ENCODE assay signal across 8 cellular contexts in genomic region chr16:11914759-11915643, GRCh38. TPM values are rescaled to one million over a fixed set of nuclear protein-coding genes. Genes with fewer than 3 reads are reported as not detected.
DNase-seq lines count a peak whose midpoint lies in the region; ATAC-seq and TF ChIP-seq lines count a peak whose summit lies in the region.

No MANE protein-coding gene starts in this region.

- peak; percentile 17 for DNase-seq in NCI-H2171 (lab: John Stamatoyannopoulos, UW)
- no peak for DNase-seq in NCI-H2171 treated with DMSO at 0.1 percent for 48 hours (lab: John Stamatoyannopoulos, UW)
- peak; percentile 15 for DNase-seq in NCI-H526 treated with DMSO at 0.1 percent for 48 hours (lab: John Stamatoyannopoulos, UW)
- DNase-seq in activated T-helper 9 cell treated with anti-CD3 and anti-CD28 coated beads, Interleukin-2, amount 50 U/mL, for 16 hours (ENCODE audit: low read depth) = peak; percentile 31
- DNase-seq in fibroblast of the aortic adventitia (ENCODE audit: low read depth) = peak; percentile 46

- H3K36me3 ChIP-seq in neural cell (ENCODE audit: insufficient read depth, low read length) (no peaks in the 10 kb centered on the region), thymus (ENCODE audit: control insufficient read depth, insufficient read depth) (no peaks in the 10 kb centered on the region)

- peak; percentile 29 for ATAC-seq in HG02798 (IDR thresholded peaks at IDR 0.05; ENCODE audit: poor library complexity, unreplicated experiment)

- TF ChIP-seq EP300 in neural cell (conservative IDR thresholded peaks at IDR 0.05; ENCODE audit: poor library complexity, severe bottlenecking) = no peak

- H3K9ac ChIP-seq in neural cell (ENCODE audit: low read length) = peak overlapping the region; percentile 79

- whole genome bisulfite sequencing in thymus = under 1% methylated on average over 97 of the region's 97 CpGs

- TF ChIP-seq CTCF in fibroblast of the aortic adventitia (IDR thresholded peaks at IDR 0.05; ENCODE audit: insufficient read depth, low read length) = no peak
- TF ChIP-seq CTCF in neural cell (IDR thresholded peaks at IDR 0.05; ENCODE audit: poor library complexity, severe bottlenecking) = peak; percentile 43

- H3K79me2 ChIP-seq in neural cell (replicated peaks; ENCODE audit: insufficient read depth, low read length) = peaks cover 44% of the 10 kb centered on the region

- H3K27ac ChIP-seq in neural cell (ENCODE audit: low read length) = peak overlapping the region; percentile 73
- peak overlapping the region; percentile 93 for H3K27ac ChIP-seq in thymus (ENCODE audit: low read depth)

- peaks cover 16% of the 10 kb centered on the region for H3K4me1 ChIP-seq in thymus (ENCODE audit: control insufficient read depth, insufficient read depth, low read length)

- H3K9me2 ChIP-seq in neural cell (ENCODE audit: insufficient read depth, low read length) = no peaks in the 10 kb centered on the region

- peak overlapping the region; percentile 94 for H3K4me2 ChIP-seq in neural cell (ENCODE audit: low read length)

- H2AFZ ChIP-seq in neural cell (ENCODE audit: low read depth, low read length) = no peak overlapping the region

- H3K9me3 ChIP-seq in neural cell (ENCODE audit: low read length) (no peaks in the 10 kb centered on the region), thymus (ENCODE audit: control insufficient read depth) (peaks cover 3% of the 10 kb centered on the region)

- H3K27me3 ChIP-seq in neural cell (ENCODE audit: insufficient read depth, low read depth, low read length) (no peaks in the 10 kb centered on the region), thymus (ENCODE audit: control insufficient read depth, insufficient read depth) (no peaks in the 10 kb centered on the region)

- H3F3A ChIP-seq in neural cell (ENCODE audit: insufficient read depth, low read length, poor library complexity, severe bottlenecking) = no peaks in the 10 kb centered on the region

- no peaks in the 10 kb centered on the region for H4K20me1 ChIP-seq in neural cell (ENCODE audit: insufficient read depth)

- no peak for TF ChIP-seq RAD21 in neural cell (conservative IDR thresholded peaks at IDR 0.05)

- peak overlapping the region; percentile 74 for H3K4me3 ChIP-seq in fibroblast of the aortic adventitia (ENCODE audit: low read depth, low read length)
- peak overlapping the region; percentile 85 for H3K4me3 ChIP-seq in neural cell (ENCODE audit: low read length)
- peak overlapping the region; percentile 94 for H3K4me3 ChIP-seq in thymus (ENCODE audit: low read length)

TF ChIP-seq in neural cell, 6 proteins besides CTCF, POLR2A, EP300 and RAD21:
- TF ChIP-seq EZH2 (IDR thresholded peaks at IDR 0.05; ENCODE audit: borderline replicate concordance, insufficient read depth, low read length, poor library complexity, severe bottlenecking) (no peak), SMC3 (conservative IDR thresholded peaks at IDR 0.05; ENCODE audit: poor library complexity) (no peak), MXI1 (conservative IDR thresholded peaks at IDR 0.05; ENCODE audit: poor library complexity, severe bottlenecking) (peak; percentile 65), POLR2AphosphoS5 (IDR thresholded peaks at IDR 0.05) (no peak), TAF1 (IDR thresholded peaks at IDR 0.05; ENCODE audit: low read depth) (no peak), REST (IDR thresholded peaks at IDR 0.05; ENCODE audit: borderline replicate concordance) (no peak)

RNA-seq across cellular contexts. Expression of gene GSPT1, which starts 0.8 kb away (rescaled TPM):
- 106 and 126 TPM in 2 replicates for total RNA-seq in fibroblast of the aortic adventitia (ENCODE audit: low replicate concordance)
- 31.0 and 31.3 TPM in 2 replicates for polyA plus RNA-seq in neural cell
- 66.0 and 71.8 TPM in 2 replicates for polyA minus RNA-seq in neural cell
- polyA plus RNA-seq in thymus = 46.5 TPM

RNA-seq across cellular contexts. Expression of gene NPIPB2, which starts 26.8 kb away (rescaled TPM):
- 0.63 and 1.6 TPM in 2 replicates for total RNA-seq in fibroblast of the aortic adventitia (ENCODE audit: low replicate concordance)
- 0.82 and 2.1 TPM in 2 replicates for polyA plus RNA-seq in neural cell
- polyA minus RNA-seq in neural cell = 1.3 TPM in 1 of 2 replicates, not detected in the other
- polyA plus RNA-seq in thymus = 19.4 TPM

RNA-seq across cellular contexts. Expression of gene TNFRSF17, which starts 50.0 kb away (rescaled TPM):
- not detected in 2 replicates for total RNA-seq in fibroblast of the aortic adventitia (ENCODE audit: low replicate concordance)
- polyA plus RNA-seq in neural cell = not detected in 2 replicates
- polyA minus RNA-seq in neural cell = not detected in 2 replicates
- 3.5 TPM for polyA plus RNA-seq in thymus
